ENCODE assay signal across 2 cellular contexts in the genomic region with DNA sequence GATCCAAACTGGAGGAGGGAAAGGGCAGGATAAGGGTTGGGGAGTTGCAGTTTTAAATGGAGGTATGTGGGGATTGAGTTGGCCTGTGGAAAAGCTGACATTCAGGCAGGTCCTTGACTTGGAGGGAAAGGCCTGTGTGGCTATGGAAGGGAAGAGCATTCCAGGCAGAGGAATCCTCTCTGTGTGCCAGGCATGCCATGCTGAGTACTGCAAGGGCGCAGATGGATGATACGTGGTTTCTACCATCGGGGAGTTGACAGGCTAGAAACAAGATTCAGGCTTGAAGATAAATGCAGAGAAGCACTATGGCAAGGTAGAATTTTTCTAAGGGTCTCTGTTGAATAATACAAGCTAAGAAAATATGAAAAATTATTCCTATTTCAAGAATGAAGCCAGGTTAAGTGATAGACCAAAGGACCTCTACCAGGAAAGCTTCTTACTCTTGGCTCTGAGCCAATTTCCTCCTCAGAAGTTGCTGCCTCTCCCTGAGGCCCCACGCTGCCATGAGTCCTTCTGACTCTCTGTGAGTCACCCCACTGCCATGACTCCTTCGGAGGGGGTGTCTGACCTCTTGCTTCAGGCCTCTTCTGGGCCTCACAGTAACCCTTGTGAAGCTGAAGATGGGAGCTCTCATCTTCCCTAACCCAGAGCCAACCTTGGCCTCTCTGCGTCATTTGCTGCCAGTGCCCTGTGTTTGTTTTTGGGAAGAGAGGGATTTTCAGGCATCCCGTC.
A peak's percentile ranks its signal among the peaks of the same experiment; 100 is the strongest.
TF ChIP-seq lines count a peak whose summit lies in the region.

No MANE protein-coding gene starts in this region.

TF ChIP-seq in K562, 482 proteins besides CTCF, POLR2A, EP300 and RAD21 (continued from another document and continues in another):
- TF ChIP-seq ZNF592 (IDR thresholded peaks at IDR 0.05) (peak; percentile 49; the same call in 1 of the 2 replicates), POLR2AphosphoS5 (IDR thresholded peaks at IDR 0.05; ENCODE audit: control insufficient read depth, insufficient read depth, low read depth, low read length) (0 out of 2 replicates have a peak, but pooled peaks have one; percentile 21), XRCC4 (IDR thresholded peaks at IDR 0.05; ENCODE audit: extremely low read depth, insufficient read depth, insufficient read length) (no peak), NCOA2 (IDR thresholded peaks at IDR 0.05; ENCODE audit: partially characterized antibody in 2 of 2) (peak in 1 of 2 experiments; percentile 83), CREM (IDR thresholded peaks at IDR 0.05; ENCODE audit: low read depth) (0 out of 2 replicates have a peak, but pooled peaks have one; percentile 36), ZNF253 (CRISPR knock-in tag; conservative IDR thresholded peaks at IDR 0.05) (no peak), RBFOX2 (IDR thresholded peaks at IDR 0.05; ENCODE audit: low read depth, low read length) (no peak), FOS (IDR thresholded peaks at IDR 0.05; ENCODE audit: extremely low read depth, insufficient read length) (peak; percentile 46), ZBTB7A (IDR thresholded peaks at IDR 0.05; ENCODE audit: borderline replicate concordance, control insufficient read depth, low read depth, low read length) (peak; percentile 43; the same call in 1 of the 2 replicates), JUND (IDR thresholded peaks at IDR 0.05; ENCODE audit: borderline replicate concordance, low read depth, low read length) (peak; percentile 91), JUND (tag; IDR thresholded peaks at IDR 0.05; ENCODE audit: borderline replicate concordance, low read depth, low read length) (peak; percentile 83; the same call in 2 of the 3 replicates), CEBPG (CRISPR knock-in tag; IDR thresholded peaks at IDR 0.05) (peak; percentile 24; the same call in 1 of the 2 replicates), CEBPG (tag; conservative IDR thresholded peaks at IDR 0.05 in 1 of 2, IDR thresholded peaks at IDR 0.05 in 1 of 2) (0 out of 4 replicates have a peak, but pooled peaks of 1 of the 2 experiments have one; percentile 22), ARID1B (IDR thresholded peaks at IDR 0.05) (peak; percentile 62; the same call in 1 of the 2 replicates), ZNF584 (CRISPR knock-in tag; IDR thresholded peaks at IDR 0.05; ENCODE audit: low read depth) (no peak), THRAP3 (IDR thresholded peaks at IDR 0.05; ENCODE audit: borderline replicate concordance) (no peak), FOSL1 (tag; conservative IDR thresholded peaks at IDR 0.05) (peak; percentile 96), MYC (IDR thresholded peaks at IDR 0.05; ENCODE audit: low read depth, low read length) (peak; percentile 35), MYC (CRISPR knock-in tag; IDR thresholded peaks at IDR 0.05; ENCODE audit: borderline replicate concordance, low read depth) (no peak), SMAD1 (IDR thresholded peaks at IDR 0.05; ENCODE audit: low read depth, low read length, partially characterized antibody) (peak; percentile 99), MAZ (CRISPR knock-in tag; conservative IDR thresholded peaks at IDR 0.05 in 1 of 2, IDR thresholded peaks at IDR 0.05 in 1 of 2) (peak; percentile 40 to 49; a peak in 1 of 4 replicates), ZNF764 (CRISPR knock-in tag; IDR thresholded peaks at IDR 0.05; ENCODE audit: low read depth) (no peak), ZNF444 (CRISPR knock-in tag; IDR thresholded peaks at IDR 0.05) (0 out of 2 replicates have a peak, but pooled peaks have one; percentile 30), ZNF133 (CRISPR knock-in tag; IDR thresholded peaks at IDR 0.05) (no peak), DPF2 (IDR thresholded peaks at IDR 0.05) (peak; percentile 63), SMARCE1 (IDR thresholded peaks at IDR 0.05) (peak; percentile 70), SMARCA4 (IDR thresholded peaks at IDR 0.05) (peak; percentile 67; the same call in 1 of the 2 replicates), NR2C2 (CRISPR knock-in tag; IDR thresholded peaks at IDR 0.05) (0 out of 2 replicates have a peak, but pooled peaks have one; percentile 30), NR2C2 (tag; IDR thresholded peaks at IDR 0.05) (peak; percentile 59; the same call in 1 of the 2 replicates), ATF7 (IDR thresholded peaks at IDR 0.05) (0 out of 2 replicates have a peak, but pooled peaks have one; percentile 19)

TF ChIP-seq in GM23338, 12 proteins besides CTCF, POLR2A, EP300 and RAD21 (continued from another document):
- TF ChIP-seq REST (IDR thresholded peaks at IDR 0.05; ENCODE audit: unreplicated experiment) (no peak), EZH2 (IDR thresholded peaks at IDR 0.05; ENCODE audit: low read depth, unreplicated experiment) (no peak), STAT1 (IDR thresholded peaks at IDR 0.05; ENCODE audit: unreplicated experiment) (no peak), ZNF114 (CRISPR knock-in tag; IDR thresholded peaks at IDR 0.05) (no peak), JUNB (IDR thresholded peaks at IDR 0.05; ENCODE audit: unreplicated experiment) (no peak)
